ENCODE assay signal across 20 cellular contexts in genomic region chr1:203364806-203365205, GRCh38. TPM values are rescaled to one million over a fixed set of nuclear protein-coding genes. Genes with fewer than 3 reads are reported as not detected.
A peak's percentile ranks its signal among the peaks of the same experiment; 100 is the strongest.
DNase-seq lines count a peak whose midpoint lies in the region; ATAC-seq and TF ChIP-seq lines count a peak whose summit lies in the region.
"Had no signal": no experiment of that assay in that cellular context is flagged by ENCODE, and none has a peak within 500 bp of the region (broad histone marks: within the 10 kb centered on the region; RNA-seq: fewer than 3 reads in every experiment).

No MANE protein-coding gene starts in this region.

- peak overlapping the region; percentile 46 to 74 for H3K27ac ChIP-seq in mucosa of rectum (ENCODE audit: low read depth in 2 of 2, low read length in 2 of 2)
- H3K27ac ChIP-seq in smooth muscle cell (ENCODE audit: low read depth): peak overlapping the region; percentile 89
- H3K27ac ChIP-seq: BLaER1, KMS-11 had no signal

- no peak overlapping the region for H3K9ac ChIP-seq in mucosa of rectum (ENCODE audit: low read depth in 1 of 2, low read length in 2 of 2)
- H3K9ac ChIP-seq in smooth muscle cell (ENCODE audit: low read depth): peak overlapping the region; percentile 49
- H3K9ac ChIP-seq: BLaER1, KMS-11 had no signal

- H3K4me3 Mint-ChIP-seq in brain: no peak overlapping the region
- peak overlapping the region; percentile 7 to 76 (median 54) for H3K4me3 Mint-ChIP-seq in immature natural killer cell
- H3K4me3 Mint-ChIP-seq: CD8-positive, alpha-beta T cell had no signal

- no peaks in the 10 kb centered on the region for H3K27me3 ChIP-seq in mucosa of rectum (ENCODE audit: control insufficient read depth in 2 of 2, insufficient read depth in 2 of 2, low read length in 2 of 2)
- no peaks in the 10 kb centered on the region for H3K27me3 ChIP-seq in smooth muscle cell (ENCODE audit: low read depth)
- H3K27me3 ChIP-seq: BLaER1 had no signal

- no peaks in the 10 kb centered on the region for H3K9me3 ChIP-seq in mucosa of rectum (ENCODE audit: control insufficient read depth in 2 of 2, low read length in 2 of 2)
- no peaks in the 10 kb centered on the region for H3K9me3 ChIP-seq in smooth muscle cell (replicated peaks; ENCODE audit: low read depth)
- H3K9me3 ChIP-seq: BLaER1 had no signal

- H3K36me3 Mint-ChIP-seq in brain (no peaks in the 10 kb centered on the region), immature natural killer cell (no peaks in the 10 kb centered on the region)
- H3K36me3 Mint-ChIP-seq: CD8-positive, alpha-beta T cell had no signal

- DNase-seq in immature natural killer cell: peak; percentile 13 to 27 (median 25)
- no peak for DNase-seq in smooth muscle cell (lab: John Stamatoyannopoulos, UW; ENCODE audit: unreplicated experiment)
- DNase-seq in NK-92 treated with Interleukin-12 subunit alpha and Interleukin-12 subunit beta, amount 100 ng/mL, for 24 hours (lab: John Stamatoyannopoulos, UW): no peak
- DNase-seq in kidney glomerular epithelial cell (lab: John Stamatoyannopoulos, UW): no peak
- DNase-seq: Calu3; CD8-positive, alpha-beta T cell; DMS53; MV-4-11; NCI-H187; NCI-H2107; NCI-H2227 treated with DMSO at 0.1 percent for 48 hours; NCI-H510A treated with DMSO at 0.1 percent for 48 hours; NCI-H774; SIG-M5 had no signal

- H3K36me3 ChIP-seq in mucosa of rectum (ENCODE audit: control insufficient read depth in 2 of 2, insufficient read depth in 2 of 2, low read length in 2 of 2) (no peaks in the 10 kb centered on the region), smooth muscle cell (ENCODE audit: low read depth) (no peaks in the 10 kb centered on the region)
- H3K36me3 ChIP-seq: BLaER1 had no signal

- H3K27ac Mint-ChIP-seq in brain (peak overlapping the region in 3 of 5 experiments; percentile 49 to 77 (median 69)), immature natural killer cell (peak overlapping the region in 3 of 6 donors; percentile 82 to 87 (median 84))
- H3K27ac Mint-ChIP-seq: CD8-positive, alpha-beta T cell had no signal

- H3K4me1 Mint-ChIP-seq in brain (peaks cover 45% of the 10 kb centered on the region), immature natural killer cell (peaks cover 15 to 17% of the 10 kb centered on the region in 2 donors)

- WGBS in smooth muscle cell (ENCODE audit: low lambda C conversion rate): 28% methylated on average over 4 of the region's 4 CpGs

- peak overlapping the region; percentile 72 for H3K4me2 ChIP-seq in smooth muscle cell
- H3K4me2 ChIP-seq: BLaER1, KMS-11 had no signal

- peaks cover 16 to 19% of the 10 kb centered on the region in 2 donors for H3K4me1 ChIP-seq in mucosa of rectum (ENCODE audit: control insufficient read depth in 2 of 2, insufficient read depth in 2 of 2, low read length in 2 of 2)
- H3K4me1 ChIP-seq in smooth muscle cell (ENCODE audit: low read depth): peaks cover 30% of the 10 kb centered on the region

- H3K9me3 Mint-ChIP-seq in brain: peaks cover 0 to 3% (median 0%) of the 10 kb centered on the region in 5 experiments
- H3K9me3 Mint-ChIP-seq in immature natural killer cell: no peaks in the 10 kb centered on the region
- H3K9me3 Mint-ChIP-seq: CD8-positive, alpha-beta T cell had no signal

- H3F3A ChIP-seq in smooth muscle cell (ENCODE audit: low read depth): peaks cover 15% of the 10 kb centered on the region

- H3K4me3 ChIP-seq in mucosa of rectum (ENCODE audit: low read length in 2 of 2) (peak overlapping the region in 1 of 2 donors; percentile 9), smooth muscle cell (no peak overlapping the region)
- H3K4me3 ChIP-seq: BLaER1 had no signal

- no peaks in the 10 kb centered on the region for H4K20me1 ChIP-seq in smooth muscle cell (ENCODE audit: low read depth)
- H4K20me1 ChIP-seq: BLaER1 had no signal

- H2AFZ ChIP-seq in smooth muscle cell (ENCODE audit: low read depth): peak overlapping the region; percentile 38

- H3K27me3 Mint-ChIP-seq in brain (peaks cover 8% of the 10 kb centered on the region), immature natural killer cell (ENCODE audit: low read depth in 3 of 3) (peaks cover 3 to 7% (median 5%) of the 10 kb centered on the region in 3 donors)

- TF ChIP-seq CTCF in brain (conservative IDR thresholded peaks at IDR 0.05) (no peak), smooth muscle cell (IDR thresholded peaks at IDR 0.05; ENCODE audit: borderline replicate concordance, insufficient read depth, poor library complexity, severe bottlenecking) (no peak)

- ATAC-seq in HG03354 (IDR thresholded peaks at IDR 0.05; ENCODE audit: poor library complexity, severe bottlenecking, unreplicated experiment): no peak
- ATAC-seq: CD8-positive, alpha-beta T cell had no signal

- no peaks in the 10 kb centered on the region for H3K79me2 ChIP-seq in smooth muscle cell (ENCODE audit: low read depth)

RNA-seq across cellular contexts. Expression of gene FMOD, which starts 13.9 kb away (rescaled TPM):
- 7.9 TPM for polyA plus RNA-seq in brain (ENCODE audit: insufficient read depth, low read depth, low replicate concordance)
- not detected for polyA plus RNA-seq in immature natural killer cell
- total RNA-seq in smooth muscle cell: 247 and 332 TPM in 2 replicates
- 207 and 369 TPM in 2 replicates for polyA plus RNA-seq in smooth muscle cell
- total RNA-seq: Calu3; CD8-positive, alpha-beta T cell; RPMI7951 had no signal

RNA-seq across cellular contexts. Expression of gene BTG2, which starts 59.5 kb away (rescaled TPM):
- polyA plus RNA-seq in brain (ENCODE audit: insufficient read depth, low read depth, low replicate concordance) (117 TPM), immature natural killer cell (100 to 1,000 TPM; 112 to 147 (median 127) TPM), smooth muscle cell (93.8 and 101 TPM in 2 replicates)
- 80.0 and 96.1 TPM in 2 replicates for total RNA-seq in smooth muscle cell

Comparison
In these comparisons a context has a peak if more than half of its experiments do, and no peak if none do; other contexts are left out.
1. H3K4me3 Mint-ChIP-seq: peak in immature natural killer cell (5 of 5); none in brain (0 of 5).
2. DNase-seq: peak in immature natural killer cell (3 of 3); none in smooth muscle cell (single experiment), NK-92 treated with Interleukin-12 subunit alpha and Interleukin-12 subunit beta, amount 100 ng/mL, for 24 hours (single experiment) and kidney glomerular epithelial cell (single experiment).
3. RNA of gene FMOD, which starts 13.9 kb away (polyA plus RNA-seq): 207 to 369 TPM in smooth muscle cell; 7.9 TPM in brain (single experiment) and not detected in immature natural killer cell; every median in the first group is over 10 times any median in the second.